In genomic region chr3:11390411-11391171, GRCh38 we compare ENCODE assay signal across 1 cellular context.
TF ChIP-seq lines count a peak whose summit lies in the region.

No MANE protein-coding gene starts in this region.

TF ChIP-seq in K562, 482 proteins besides CTCF, POLR2A, EP300 and RAD21 (continued from another document):
- TF ChIP-seq PKNOX1 (IDR thresholded peaks at IDR 0.05) = no peak
- TF ChIP-seq ZNF184 (CRISPR knock-in tag; IDR thresholded peaks at IDR 0.05) = no peak
- no peak for TF ChIP-seq HDAC2 (IDR thresholded peaks at IDR 0.05)
- TF ChIP-seq KLF6 (CRISPR knock-in tag; IDR thresholded peaks at IDR 0.05; ENCODE audit: borderline replicate concordance) = no peak
- TF ChIP-seq BRCA1 (IDR thresholded peaks at IDR 0.05) = no peak
- no peak for TF ChIP-seq BRCA1 (CRISPR knock-in tag; IDR thresholded peaks at IDR 0.05)
- no peak for TF ChIP-seq ARID4B (CRISPR knock-in tag; IDR thresholded peaks at IDR 0.05)
- TF ChIP-seq CREB5 (CRISPR knock-in tag; IDR thresholded peaks at IDR 0.05) = no peak
